In genomic region chr1:44212355-44213221, GRCh38 we compare ENCODE assay signal across 1 cellular context.
TF ChIP-seq lines count a peak whose summit lies in the region.

No MANE protein-coding gene starts in this region.

TF ChIP-seq in GM23338, 12 proteins besides CTCF, POLR2A, EP300 and RAD21 (continued from another document):
- TF ChIP-seq REST (IDR thresholded peaks at IDR 0.05; ENCODE audit: unreplicated experiment), result no peak
